Comparison of ENCODE assay signal across 34 cellular contexts in the genomic region with DNA sequence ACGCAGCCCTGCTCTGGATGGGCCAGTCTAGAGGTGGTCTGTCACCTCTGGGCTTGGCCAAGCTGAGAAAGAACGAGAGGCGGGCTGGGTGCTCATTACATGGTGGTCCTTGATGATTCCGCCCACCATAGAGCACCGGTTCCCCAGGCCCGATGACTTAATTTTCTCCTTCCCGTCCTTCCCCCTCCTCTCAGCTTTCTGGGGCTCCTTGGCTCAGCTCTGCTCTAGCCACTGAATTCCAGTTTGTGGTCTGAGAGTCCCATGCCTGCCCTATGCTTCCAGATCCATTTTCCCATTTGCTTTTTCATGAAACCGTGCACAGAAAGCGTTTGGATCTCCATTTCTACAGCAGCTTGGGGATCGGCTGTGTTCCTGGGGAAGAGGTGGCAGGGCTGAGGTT.
"Had no signal": no experiment of that assay in that cellular context is flagged by ENCODE, and none has a peak within 500 bp of the region (broad histone marks: within the 10 kb centered on the region; RNA-seq: fewer than 3 reads in every experiment).

No MANE protein-coding gene starts in this region.

- ATAC-seq: activated CD4-positive, alpha-beta T cell treated with anti-CD3 and anti-CD28 coated beads for 36 hours; activated CD8-positive, alpha-beta T cell treated with anti-CD3 and anti-CD28 coated beads, Interleukin-2, amount 10 ng/mL, durations not matched to agents 7 days and 5 days; activated naive CD4-positive, alpha-beta T cell treated with anti-CD3 and anti-CD28 coated beads, Interleukin-2, amount 50 U/mL, for 72 hours; activated T-cell treated with anti-CD3 and anti-CD28 coated beads, Interleukin-2, amount 50 U/mL, for 4 hours; activated T-cell treated with anti-CD3 and anti-CD28 coated beads, Interleukin-2, amount 50 U/mL, for 72 hours; activated T-helper 17 cell treated with anti-CD3 and anti-CD28 coated beads, Interleukin-2, amount 50 U/mL, for 72 hours; body of pancreas had no signal

- H3K27me3 Mint-ChIP-seq: activated CD4-positive, alpha-beta memory T cell treated with anti-CD3 and anti-CD28 coated beads, Interleukin-2, amount 10 ng/mL, durations not matched to agents 7 days and 5 days; activated CD4-positive, alpha-beta T cell treated with anti-CD3 and anti-CD28 coated beads, Interleukin-2, amount 10 ng/mL, durations not matched to agents 7 days and 5 days had no signal

- H3K36me3 ChIP-seq: adrenal gland, brain microvascular endothelial cell, breast epithelium had no signal

- DNase-seq: activated B cell treated with CpG ODN at 0.5 μM for 24 hours; activated CD4-positive, alpha-beta memory T cell treated with anti-CD3 and anti-CD28 coated beads, Interleukin-2, amount 10 ng/mL, durations not matched to agents 7 days and 5 days; activated CD4-positive, alpha-beta T cell treated with anti-CD3 and anti-CD28 coated beads for 36 hours; activated CD4-positive, alpha-beta T cell treated with anti-CD3 and anti-CD28 coated beads for 48 hours; activated CD4-positive, alpha-beta T cell treated with anti-CD3 and anti-CD28 coated beads, Interleukin-2, amount 10 ng/mL, durations not matched to agents 7 days and 5 days; activated CD4-positive, alpha-beta T cell treated with anti-CD3 and anti-CD28 coated beads, Interleukin-2, amount 50 U/mL, for 48 hours; activated CD4-positive, CD25-positive, alpha-beta regulatory T cell treated with anti-CD3 and anti-CD28 coated beads, Interleukin-2, amount 50 U/mL, for 72 hours; activated CD8-positive, alpha-beta memory T cell treated with anti-CD3 and anti-CD28 coated beads, Interleukin-2, amount 50 U/mL, for 48 hours; activated CD8-positive, alpha-beta T cell treated with anti-CD3 and anti-CD28 coated beads, Interleukin-2, amount 10 ng/mL, durations not matched to agents 7 days and 5 days; activated effector memory CD4-positive, alpha-beta T cell treated with anti-CD3 and anti-CD28 coated beads, Interleukin-2, amount 50 U/mL, for 16 hours; activated gamma-delta T cell treated with Interleukin-2 at 50 U/mL for 16 hours; activated naive CD4-positive, alpha-beta T cell; activated naive CD4-positive, alpha-beta T cell treated with anti-CD3 and anti-CD28 coated beads for 36 hours; activated naive CD4-positive, alpha-beta T cell treated with anti-CD3 and anti-CD28 coated beads, Interleukin-2, amount 50 U/mL, for 16 hours; activated naive CD8-positive, alpha-beta T cell treated with anti-CD3 and anti-CD28 coated beads for 36 hours; activated T-cell treated with anti-CD3 and anti-CD28 coated beads, Interleukin-2, amount 50 U/mL, for 4 hours; activated T-cell treated with anti-CD3 and anti-CD28 coated beads, Interleukin-2, amount 50 U/mL, for 72 hours; adrenal gland; amniotic stem cell; aorta; body of pancreas; brain microvascular endothelial cell; central memory CD4-positive, alpha-beta T cell; SW 1271; T-helper 1 cell; T-helper 2 cell; T-helper 9 cell had no signal

- H3K4me1 Mint-ChIP-seq: activated B cell treated with CpG ODN at 0.5 μM for 24 hours; activated CD4-positive, alpha-beta memory T cell treated with anti-CD3 and anti-CD28 coated beads, Interleukin-2, amount 10 ng/mL, durations not matched to agents 7 days and 5 days; activated CD4-positive, alpha-beta T cell treated with anti-CD3 and anti-CD28 coated beads for 36 hours; activated CD4-positive, alpha-beta T cell treated with anti-CD3 and anti-CD28 coated beads, Interleukin-2, amount 10 ng/mL, durations not matched to agents 7 days and 5 days; activated naive CD8-positive, alpha-beta T cell treated with anti-CD3 and anti-CD28 coated beads for 36 hours; activated T-helper 17 cell treated with anti-CD3 and anti-CD28 coated beads, Interleukin-2, amount 50 U/mL, for 72 hours had no signal

- H3K36me3 Mint-ChIP-seq: activated naive CD4-positive, alpha-beta T cell treated with anti-CD3 and anti-CD28 coated beads, Interleukin-2, amount 50 U/mL, for 72 hours; activated naive CD8-positive, alpha-beta T cell treated with anti-CD3 and anti-CD28 coated beads for 36 hours had no signal

- H3K27me3 ChIP-seq: adrenal gland, brain microvascular endothelial cell had no signal

- H3K9me3 Mint-ChIP-seq: activated B cell treated with CpG ODN at 0.5 μM for 24 hours; activated CD4-positive, alpha-beta memory T cell treated with anti-CD3 and anti-CD28 coated beads, Interleukin-2, amount 10 ng/mL, durations not matched to agents 7 days and 5 days; activated CD4-positive, alpha-beta T cell treated with anti-CD3 and anti-CD28 coated beads, Interleukin-2, amount 10 ng/mL, durations not matched to agents 7 days and 5 days; activated naive CD4-positive, alpha-beta T cell treated with anti-CD3 and anti-CD28 coated beads for 36 hours; activated naive CD4-positive, alpha-beta T cell treated with anti-CD3 and anti-CD28 coated beads, Interleukin-2, amount 50 U/mL, for 72 hours; activated naive CD8-positive, alpha-beta T cell treated with anti-CD3 and anti-CD28 coated beads for 36 hours; activated T-cell treated with anti-CD3 and anti-CD28 coated beads, Interleukin-2, amount 50 U/mL, for 4 hours; activated T-cell treated with anti-CD3 and anti-CD28 coated beads, Interleukin-2, amount 50 U/mL, for 72 hours; activated T-helper 1 cell treated with anti-CD3 and anti-CD28 coated beads, Interleukin-12 subunit alpha, Interleukin-12 subunit beta, Interleukin-2, Interleukin-4 antibody, amounts not matched to agents 30 ng/mL and 10 ng/mL and 1 ng/mL, durations not matched to agents 14 hours and 24 hours and 36 hours; activated T-helper 17 cell treated with anti-CD3 and anti-CD28 coated beads, Interleukin-2, amount 50 U/mL, for 72 hours; T-helper 1 cell treated with Interleukin-12 subunit alpha and Interleukin-12 subunit beta and Interleukin-4 antibody, amounts not matched to agents 30 μg/mL and 1 μg/mL, for 36 hours; T-helper 2 cell treated with Interferon-gamma antibody and Interleukin-4, amounts not matched to agents 5 μg/mL and 100 μg/mL, for 36 hours had no signal

- H3K9me3 ChIP-seq: adrenal gland, body of pancreas had no signal

- H3K4me3 Mint-ChIP-seq: activated B cell treated with CpG ODN at 0.5 μM for 24 hours; activated CD4-positive, alpha-beta memory T cell treated with anti-CD3 and anti-CD28 coated beads, Interleukin-2, amount 10 ng/mL, durations not matched to agents 7 days and 5 days; activated CD4-positive, alpha-beta T cell treated with anti-CD3 and anti-CD28 coated beads for 36 hours; activated CD4-positive, alpha-beta T cell treated with anti-CD3 and anti-CD28 coated beads, Interleukin-2, amount 10 ng/mL, durations not matched to agents 7 days and 5 days; activated CD8-positive, alpha-beta T cell treated with anti-CD3 and anti-CD28 coated beads, Interleukin-2, amount 10 ng/mL, durations not matched to agents 7 days and 5 days; activated naive CD4-positive, alpha-beta T cell treated with anti-CD3 and anti-CD28 coated beads for 36 hours; activated naive CD8-positive, alpha-beta T cell treated with anti-CD3 and anti-CD28 coated beads for 36 hours; activated T-cell treated with anti-CD3 and anti-CD28 coated beads, Interleukin-2, amount 50 U/mL, for 4 hours; activated T-cell treated with anti-CD3 and anti-CD28 coated beads, Interleukin-2, amount 50 U/mL, for 72 hours; activated T-helper 1 cell treated with anti-CD3 and anti-CD28 coated beads, Interleukin-12 subunit alpha, Interleukin-12 subunit beta, Interleukin-2, Interleukin-4 antibody, amounts not matched to agents 30 ng/mL and 10 ng/mL and 1 ng/mL, durations not matched to agents 14 hours and 24 hours and 36 hours; activated T-helper 17 cell treated with anti-CD3 and anti-CD28 coated beads, Interleukin-2, amount 50 U/mL, for 72 hours; T-helper 1 cell treated with Interleukin-12 subunit alpha and Interleukin-12 subunit beta and Interleukin-4 antibody, amounts not matched to agents 30 μg/mL and 1 μg/mL, for 36 hours; T-helper 2 cell treated with Interferon-gamma antibody and Interleukin-4, amounts not matched to agents 5 μg/mL and 100 μg/mL, for 36 hours had no signal

- H3K27ac Mint-ChIP-seq: activated B cell treated with CpG ODN at 0.5 μM for 24 hours; activated CD4-positive, alpha-beta memory T cell treated with anti-CD3 and anti-CD28 coated beads, Interleukin-2, amount 10 ng/mL, durations not matched to agents 7 days and 5 days; activated CD4-positive, alpha-beta T cell treated with anti-CD3 and anti-CD28 coated beads for 36 hours; activated CD4-positive, alpha-beta T cell treated with anti-CD3 and anti-CD28 coated beads, Interleukin-2, amount 10 ng/mL, durations not matched to agents 7 days and 5 days; activated CD8-positive, alpha-beta T cell treated with anti-CD3 and anti-CD28 coated beads, Interleukin-2, amount 10 ng/mL, durations not matched to agents 7 days and 5 days; activated naive CD4-positive, alpha-beta T cell treated with anti-CD3 and anti-CD28 coated beads for 36 hours; activated naive CD4-positive, alpha-beta T cell treated with anti-CD3 and anti-CD28 coated beads, Interleukin-2, amount 50 U/mL, for 72 hours; activated naive CD8-positive, alpha-beta T cell treated with anti-CD3 and anti-CD28 coated beads for 36 hours; activated T-cell treated with anti-CD3 and anti-CD28 coated beads, Interleukin-2, amount 50 U/mL, for 72 hours; activated T-helper 1 cell treated with anti-CD3 and anti-CD28 coated beads, Interleukin-12 subunit alpha, Interleukin-12 subunit beta, Interleukin-2, Interleukin-4 antibody, amounts not matched to agents 30 ng/mL and 10 ng/mL and 1 ng/mL, durations not matched to agents 14 hours and 24 hours and 36 hours; activated T-helper 17 cell treated with anti-CD3 and anti-CD28 coated beads, Interleukin-2, amount 50 U/mL, for 72 hours; T-helper 1 cell treated with Interleukin-12 subunit alpha and Interleukin-12 subunit beta and Interleukin-4 antibody, amounts not matched to agents 30 μg/mL and 1 μg/mL, for 36 hours; T-helper 2 cell treated with Interferon-gamma antibody and Interleukin-4, amounts not matched to agents 5 μg/mL and 100 μg/mL, for 36 hours had no signal

- H3K27ac ChIP-seq: adrenal gland, body of pancreas, brain microvascular endothelial cell, breast epithelium, VCaP had no signal

- H3K4me3 ChIP-seq: adrenal gland, body of pancreas, breast epithelium had no signal

- H3K4me1 ChIP-seq: adrenal gland, body of pancreas, breast epithelium had no signal
